Comparison of ENCODE assay signal across 27 cellular contexts in genomic region chr12:57775044-57775443, GRCh38. TPM values are rescaled to one million over a fixed set of nuclear protein-coding genes. Genes with fewer than 3 reads are reported as not detected.
"Had no signal": no experiment of that assay in that cellular context is flagged by ENCODE, and none has a peak within 500 bp of the region (broad histone marks: within the 10 kb centered on the region; RNA-seq: fewer than 3 reads in every experiment).

No MANE protein-coding gene starts in this region.

- H3K27ac Mint-ChIP-seq: nephron progenitor cell; neural progenitor cell; progenitor cell of endocrine pancreas; stimulated activated effector memory CD8-positive, alpha-beta T cell treated with anti-CD3 and anti-CD28 coated beads, Interleukin-12 subunit alpha, Interleukin-12 subunit beta, amount 100 ng/mL, for 72 hours; stimulated activated naive B cell treated with anti-CD40 and anti-IgM and Interleukin-4, amounts not matched to agents 10 μg/mL and 1 μg/mL and 100 μg/mL, for 72 hours; stimulated activated naive CD8-positive, alpha-beta T cell treated with anti-CD3 and anti-CD28 coated beads, Interleukin-15, Interleukin-2, amounts not matched to agents 100 ng/mL and 50 ng/mL, for 24 hours had no signal

- H3K27me3 Mint-ChIP-seq: stimulated activated naive CD8-positive, alpha-beta T cell treated with anti-CD3 and anti-CD28 coated beads, Interleukin-15, Interleukin-2, amounts not matched to agents 100 ng/mL and 50 ng/mL, for 24 hours had no signal

- H3K9me3 Mint-ChIP-seq: naive thymus-derived CD4-positive, alpha-beta T cell; nephron progenitor cell; stimulated activated effector memory CD8-positive, alpha-beta T cell treated with anti-CD3 and anti-CD28 coated beads, Interleukin-12 subunit alpha, Interleukin-12 subunit beta, amount 100 ng/mL, for 72 hours; stimulated activated naive B cell treated with anti-CD40 and anti-IgM and Interleukin-4, amounts not matched to agents 10 μg/mL and 1 μg/mL and 100 μg/mL, for 72 hours; stimulated activated naive CD8-positive, alpha-beta T cell treated with anti-CD3 and anti-CD28 coated beads, Interleukin-15, Interleukin-2, amounts not matched to agents 100 ng/mL and 50 ng/mL, for 24 hours had no signal

- H3K4me3 ChIP-seq: neural progenitor cell, ovary, psoas muscle, right lobe of liver, sigmoid colon, stomach, thoracic aorta, thyroid gland, tibial nerve, upper lobe of left lung, uterus had no signal

- H3K4me1 ChIP-seq: neural progenitor cell had no signal

- DNase-seq: naive thymus-derived CD4-positive, alpha-beta T cell; nephron progenitor cell; occipital lobe; ovary; psoas muscle; right cardiac atrium; right lobe of liver; sigmoid colon; small intestine; stimulated activated CD4-positive, alpha-beta T cell treated with anti-CD3 and anti-CD28 coated beads, Interleukin-15, amount 100 ng/mL, for 24 hours; stimulated activated CD4-positive, alpha-beta T cell treated with anti-CD3 and anti-CD28 coated beads, Interleukin-2, amount 100 ng/mL, for 24 hours; stimulated activated CD4-positive, alpha-beta T cell treated with anti-CD3 and anti-CD28 coated beads, Interleukin-2, amount 100 ng/mL, for 48 hours; stimulated activated CD4-positive, alpha-beta T cell treated with anti-CD3 and anti-CD28 coated beads, Interleukin-4, amount 100 ng/mL, for 24 hours; stimulated activated naive B cell treated with anti-CD40 and anti-IgM and Interleukin-4, amounts not matched to agents 10 μg/mL and 1 μg/mL and 100 μg/mL, for 72 hours; stimulated activated naive CD4-positive, alpha-beta T cell treated with Interleukin-2 at 50 U/mL for 16 hours; stomach; thyroid gland; trophoblast cell; uterus had no signal

- H3K36me3 ChIP-seq: neural progenitor cell, ovary, right lobe of liver, thyroid gland, uterus had no signal

- H3K27ac ChIP-seq: neural progenitor cell, ovary, parathyroid adenoma, psoas muscle, right lobe of liver, sigmoid colon, stomach, thoracic aorta, thyroid gland, tibial nerve, upper lobe of left lung, uterus had no signal

- FAIRE-seq: small intestine had no signal

- H3K9me3 ChIP-seq: ovary, psoas muscle, right lobe of liver, sigmoid colon, stomach, thoracic aorta, thyroid gland, tibial nerve, upper lobe of left lung, uterus had no signal

- H3K27me3 ChIP-seq: ovary, right lobe of liver, sigmoid colon, stomach, thyroid gland, tibial nerve, upper lobe of left lung, uterus had no signal

- H3K4me3 Mint-ChIP-seq: stimulated activated effector memory CD8-positive, alpha-beta T cell treated with anti-CD3 and anti-CD28 coated beads, Interleukin-12 subunit alpha, Interleukin-12 subunit beta, amount 100 ng/mL, for 72 hours; stimulated activated naive B cell treated with anti-CD40 and anti-IgM and Interleukin-4, amounts not matched to agents 10 μg/mL and 1 μg/mL and 100 μg/mL, for 72 hours; stimulated activated naive CD8-positive, alpha-beta T cell treated with anti-CD3 and anti-CD28 coated beads, Interleukin-15, Interleukin-2, amounts not matched to agents 100 ng/mL and 50 ng/mL, for 24 hours had no signal

- ATAC-seq: naive thymus-derived CD4-positive, alpha-beta T cell; psoas muscle; right cardiac atrium; right lobe of liver; stimulated activated effector memory CD8-positive, alpha-beta T cell treated with anti-CD3 and anti-CD28 coated beads, Interleukin-12 subunit alpha, Interleukin-12 subunit beta, amount 100 ng/mL, for 72 hours; stimulated activated naive B cell treated with anti-CD40 and anti-IgM and Interleukin-4, amounts not matched to agents 10 μg/mL and 1 μg/mL and 100 μg/mL, for 72 hours had no signal

RNA-seq across cellular contexts. Expression of gene CYP27B1, which starts 8.2 kb away (rescaled TPM):
- total RNA-seq: occipital lobe had no signal
